In the genomic region with DNA sequence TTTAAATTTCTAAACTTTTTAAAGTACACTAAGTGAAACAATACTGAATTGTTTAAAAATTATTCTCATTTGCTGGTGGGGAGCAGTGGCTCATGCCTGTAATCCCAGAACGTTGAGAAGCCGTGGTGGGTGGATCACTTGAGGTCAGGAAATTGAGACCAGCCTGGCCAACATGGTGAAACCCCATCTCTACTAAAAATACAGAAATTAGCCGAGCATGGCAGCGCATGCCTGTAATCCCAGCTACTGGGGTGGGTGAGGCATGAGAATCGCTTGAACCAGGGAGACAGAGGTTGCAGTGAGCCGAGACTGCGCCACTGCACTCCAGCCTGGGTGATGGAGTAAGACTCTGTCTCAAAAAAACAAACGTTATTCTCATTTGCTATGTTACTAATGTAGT, we compare ENCODE assay signal across 6 cellular contexts. TPM values are rescaled to one million over a fixed set of nuclear protein-coding genes. Genes with fewer than 3 reads are reported as not detected.
DNase-seq lines count a peak whose midpoint lies in the region; ATAC-seq and TF ChIP-seq lines count a peak whose summit lies in the region.
"Not testable (repeated sequence)": the region's sequence is repeated elsewhere in the genome, so short reads cannot be mapped to it uniquely, and the experiment has no call there.

No MANE protein-coding gene starts in this region.

- not testable (repeated sequence) for H3K9me3 Mint-ChIP-seq in activated CD8-positive, alpha-beta T cell treated with anti-CD3 and anti-CD28 coated beads, Interleukin-2, amount 10 ng/mL, durations not matched to agents 7 days and 5 days (ENCODE audit: insufficient read depth); neural progenitor cell; stimulated activated naive B cell treated with anti-CD40 and anti-IgM and Interleukin-4, amounts not matched to agents 10 μg/mL and 1 μg/mL and 100 μg/mL, for 72 hours

- H2AFZ ChIP-seq in neural progenitor cell (replicated peaks), result not testable (repeated sequence)

- peak; percentile 19 for ATAC-seq in activated CD8-positive, alpha-beta T cell treated with anti-CD3 and anti-CD28 coated beads, Interleukin-2, amount 10 ng/mL, durations not matched to agents 7 days and 5 days
- ATAC-seq in stimulated activated naive B cell treated with anti-CD40 and anti-IgM and Interleukin-4, amounts not matched to agents 10 μg/mL and 1 μg/mL and 100 μg/mL, for 72 hours (replicated peaks), result not testable (repeated sequence)

- H3K9me3 ChIP-seq in neural progenitor cell (ENCODE audit: low read depth), result not testable (repeated sequence)

- H3K4me1 ChIP-seq in neural progenitor cell, result not testable (repeated sequence)

- H3K27ac Mint-ChIP-seq in activated CD8-positive, alpha-beta T cell treated with anti-CD3 and anti-CD28 coated beads, Interleukin-2, amount 10 ng/mL, durations not matched to agents 7 days and 5 days; neural progenitor cell: not testable (repeated sequence)
- H3K27ac Mint-ChIP-seq in stimulated activated naive B cell treated with anti-CD40 and anti-IgM and Interleukin-4, amounts not matched to agents 10 μg/mL and 1 μg/mL and 100 μg/mL, for 72 hours, result peak overlapping the region; percentile 56

- H3K4me3 Mint-ChIP-seq in activated CD8-positive, alpha-beta T cell treated with anti-CD3 and anti-CD28 coated beads, Interleukin-2, amount 10 ng/mL, durations not matched to agents 7 days and 5 days; neural progenitor cell; stimulated activated naive B cell treated with anti-CD40 and anti-IgM and Interleukin-4, amounts not matched to agents 10 μg/mL and 1 μg/mL and 100 μg/mL, for 72 hours: not testable (repeated sequence)

- H3K9ac ChIP-seq in neural progenitor cell, result not testable (repeated sequence)

- not testable (repeated sequence) for H3K4me2 ChIP-seq in neural progenitor cell

- CTCF ChIA-PET in activated CD8-positive, alpha-beta T cell treated with anti-CD3 and anti-CD28 coated beads, Interleukin-2, amount 10 ng/mL, durations not matched to agents 7 days and 5 days (lab: Charles Lee), result interaction anchor here (1.1 to 1.4 kb wide), 2 partner anchors 19 to 157 kb away, joined by 3 to 4 read pairs; no protein-coding TSS in a partner anchor

- H4K20me1 ChIP-seq in neural progenitor cell (ENCODE audit: low read depth), result peaks cover 99% of the 10 kb centered on the region

- H3K27me3 ChIP-seq in neural progenitor cell, result not testable (repeated sequence)

- peaks cover 25% of the 10 kb centered on the region for H3K4me1 Mint-ChIP-seq in activated CD8-positive, alpha-beta T cell treated with anti-CD3 and anti-CD28 coated beads, Interleukin-2, amount 10 ng/mL, durations not matched to agents 7 days and 5 days (ENCODE audit: low read depth)
- not testable (repeated sequence) for H3K4me1 Mint-ChIP-seq in neural progenitor cell
- peaks cover 13 to 52% of the 10 kb centered on the region in 2 donors for H3K4me1 Mint-ChIP-seq in stimulated activated naive B cell treated with anti-CD40 and anti-IgM and Interleukin-4, amounts not matched to agents 10 μg/mL and 1 μg/mL and 100 μg/mL, for 72 hours

- H3K4me3 ChIP-seq in GM12865 (ENCODE audit: low read depth, low read length); neural progenitor cell: not testable (repeated sequence)

- POLR2A ChIA-PET in activated CD8-positive, alpha-beta T cell treated with anti-CD3 and anti-CD28 coated beads, Interleukin-2, amount 10 ng/mL, durations not matched to agents 7 days and 5 days (lab: Charles Lee), result interaction anchor here (1.1 kb wide), 1 partner anchor 22 kb away, joined by 4 read pairs; a partner anchor contains a TSS

- H3K36me3 ChIP-seq in neural progenitor cell, result peaks cover 17% of the 10 kb centered on the region

- H3K36me3 Mint-ChIP-seq in activated CD8-positive, alpha-beta T cell treated with anti-CD3 and anti-CD28 coated beads, Interleukin-2, amount 10 ng/mL, durations not matched to agents 7 days and 5 days (ENCODE audit: low read depth), result peaks cover 23% of the 10 kb centered on the region
- not testable (repeated sequence) for H3K36me3 Mint-ChIP-seq in neural progenitor cell
- peaks cover 12 to 34% of the 10 kb centered on the region in 2 donors for H3K36me3 Mint-ChIP-seq in stimulated activated naive B cell treated with anti-CD40 and anti-IgM and Interleukin-4, amounts not matched to agents 10 μg/mL and 1 μg/mL and 100 μg/mL, for 72 hours

- not testable (repeated sequence) for TF ChIP-seq CTCF in GM12865 (IDR thresholded peaks at IDR 0.05; ENCODE audit: insufficient read depth, low read depth, low read length, missing control alignments); neural progenitor cell (IDR thresholded peaks at IDR 0.05)

- peaks cover 13% of the 10 kb centered on the region for H3F3A ChIP-seq in neural progenitor cell (ENCODE audit: low read depth)

- peak overlapping the region; percentile 10 for H3K27ac ChIP-seq in neural progenitor cell

- H3K79me2 ChIP-seq in neural progenitor cell (ENCODE audit: low read depth), result peaks cover 100% of the 10 kb centered on the region

- DNase-seq in GM12865 (ENCODE audit: low read depth), result peak; percentile 41
- DNase-seq in activated CD8-positive, alpha-beta T cell treated with anti-CD3 and anti-CD28 coated beads, Interleukin-2, amount 10 ng/mL, durations not matched to agents 7 days and 5 days; neural progenitor cell (ENCODE audit: low spot score); stimulated activated naive B cell treated with anti-CD40 and anti-IgM and Interleukin-4, amounts not matched to agents 10 μg/mL and 1 μg/mL and 100 μg/mL, for 72 hours: not testable (repeated sequence)
- DNase-seq in fibroblast of gingiva (ENCODE audit: low read depth), result peak; percentile 41
- peak; percentile 28 for DNase-seq in myocyte (ENCODE audit: low read depth)

- H3K27me3 Mint-ChIP-seq in activated CD8-positive, alpha-beta T cell treated with anti-CD3 and anti-CD28 coated beads, Interleukin-2, amount 10 ng/mL, durations not matched to agents 7 days and 5 days (ENCODE audit: low read depth); neural progenitor cell (ENCODE audit: insufficient read depth, low read depth); stimulated activated naive B cell treated with anti-CD40 and anti-IgM and Interleukin-4, amounts not matched to agents 10 μg/mL and 1 μg/mL and 100 μg/mL, for 72 hours: not testable (repeated sequence)

RNA-seq across cellular contexts. Expression of a gene that starts 21.9 kb away (rescaled TPM):
- total RNA-seq in activated CD8-positive, alpha-beta T cell treated with anti-CD3 and anti-CD28 coated beads, Interleukin-2, amount 10 ng/mL, durations not matched to agents 7 days and 5 days, result 10 to 100 TPM; 67.7 to 68.5 TPM
- total RNA-seq in myocyte (29.4 and 33.7 TPM in 2 replicates), neural progenitor cell (ENCODE audit: low replicate concordance) (61.5 and 71.6 TPM in 2 replicates)
- polyA plus RNA-seq in myocyte (2012), result 41.2 TPM

RNA-seq across cellular contexts. Expression of a gene that starts 38.0 kb away (rescaled TPM):
- total RNA-seq in activated CD8-positive, alpha-beta T cell treated with anti-CD3 and anti-CD28 coated beads, Interleukin-2, amount 10 ng/mL, durations not matched to agents 7 days and 5 days, result 100 to 1,000 TPM; 292 to 303 TPM
- total RNA-seq in myocyte (241 and 277 TPM in 2 replicates), neural progenitor cell (ENCODE audit: low replicate concordance) (267 and 321 TPM in 2 replicates)
- 396 TPM for polyA plus RNA-seq in myocyte (2012)
